In genomic region chr9:112700080-112700479, GRCh38 we compare ENCODE assay signal across 24 cellular contexts.
"Had no signal": no experiment of that assay in that cellular context is flagged by ENCODE, and none has a peak within 500 bp of the region (broad histone marks: within the 10 kb centered on the region; RNA-seq: fewer than 3 reads in every experiment).

No MANE protein-coding gene starts in this region.

- H3K27me3 Mint-ChIP-seq: activated T-cell treated with anti-CD3 and anti-CD28 coated beads, Interleukin-2, amount 50 U/mL, for 24 hours; activated T-helper 17 cell treated with anti-CD3 and anti-CD28 coated beads, Interleukin-2, amount 50 U/mL, for 72 hours; dendritic cell treated with granulocyte-macrophage colony-stimulating factor and Interleukin-4, amounts not matched to agents 40 ng/mL and 50 ng/mL, for 4 days; naive thymus-derived CD4-positive, alpha-beta T cell; progenitor cell of endocrine pancreas; T-helper 17 cell had no signal

- H3K27ac ChIP-seq: body of pancreas, heart right ventricle, lower lobe of right lung, spleen, upper lobe of left lung had no signal

- ATAC-seq: activated T-helper 17 cell treated with anti-CD3 and anti-CD28 coated beads, Interleukin-2, amount 50 U/mL, for 72 hours; body of pancreas; heart right ventricle; left lobe of liver; lower lobe of right lung; naive thymus-derived CD4-positive, alpha-beta T cell; T-helper 17 cell had no signal

- H3K27ac Mint-ChIP-seq: activated naive CD4-positive, alpha-beta T cell treated with anti-CD3 and anti-CD28 coated beads, Interleukin-2, amount 50 U/mL, for 72 hours; activated T-cell treated with anti-CD3 and anti-CD28 coated beads, Interleukin-2, amount 50 U/mL, for 24 hours; activated T-helper 17 cell treated with anti-CD3 and anti-CD28 coated beads, Interleukin-2, amount 50 U/mL, for 72 hours; dendritic cell treated with granulocyte-macrophage colony-stimulating factor and Interleukin-4, amounts not matched to agents 40 ng/mL and 50 ng/mL, for 4 days; naive thymus-derived CD4-positive, alpha-beta T cell; progenitor cell of endocrine pancreas; T-helper 17 cell had no signal

- DNase-seq: activated CD4-positive, alpha-beta T cell treated with anti-CD3 and anti-CD28 coated beads, Interleukin-2, amount 50 U/mL, for 1 hour; activated CD8-positive, alpha-beta memory T cell treated with anti-CD3 and anti-CD28 coated beads for 24 hours; activated CD8-positive, alpha-beta memory T cell treated with anti-CD3 and anti-CD28 coated beads, Interleukin-2, amount 50 U/mL, for 4 hours; activated T-cell treated with anti-CD3 and anti-CD28 coated beads, Interleukin-2, amount 50 U/mL, for 24 hours; amniotic stem cell; body of pancreas; effector CD4-positive, alpha-beta T cell; foreskin fibroblast; heart right ventricle; kidney; lower lobe of right lung; naive thymus-derived CD4-positive, alpha-beta T cell; retina; spleen; stimulated activated CD4-positive, alpha-beta T cell treated with anti-CD3 and anti-CD28 coated beads, Interleukin-4, amount 100 ng/mL, for 1 hour; stimulated activated naive CD4-positive, alpha-beta T cell; T-helper 17 cell; upper lobe of left lung had no signal

- H3K4me1 ChIP-seq: body of pancreas, heart right ventricle, lower lobe of right lung, upper lobe of left lung had no signal

- H3K9me3 ChIP-seq: body of pancreas, heart right ventricle, lower lobe of right lung, spleen, upper lobe of left lung had no signal

- H3K4me3 Mint-ChIP-seq: activated T-cell treated with anti-CD3 and anti-CD28 coated beads, Interleukin-2, amount 50 U/mL, for 24 hours; activated T-helper 17 cell treated with anti-CD3 and anti-CD28 coated beads, Interleukin-2, amount 50 U/mL, for 72 hours; dendritic cell treated with granulocyte-macrophage colony-stimulating factor and Interleukin-4, amounts not matched to agents 40 ng/mL and 50 ng/mL, for 4 days; naive thymus-derived CD4-positive, alpha-beta T cell; neural crest cell; T-helper 17 cell had no signal

- H3K27me3 ChIP-seq: body of pancreas, heart right ventricle, spleen, upper lobe of left lung had no signal

- H3K9me3 Mint-ChIP-seq: activated naive CD4-positive, alpha-beta T cell treated with anti-CD3 and anti-CD28 coated beads, Interleukin-2, amount 50 U/mL, for 72 hours; activated T-cell treated with anti-CD3 and anti-CD28 coated beads, Interleukin-2, amount 50 U/mL, for 24 hours; activated T-helper 17 cell treated with anti-CD3 and anti-CD28 coated beads, Interleukin-2, amount 50 U/mL, for 72 hours; dendritic cell treated with granulocyte-macrophage colony-stimulating factor and Interleukin-4, amounts not matched to agents 40 ng/mL and 50 ng/mL, for 4 days; naive thymus-derived CD4-positive, alpha-beta T cell; neural crest cell had no signal

- H3K4me3 ChIP-seq: body of pancreas, heart right ventricle, lower lobe of right lung, spleen, upper lobe of left lung had no signal

- H3K4me1 Mint-ChIP-seq: neural crest cell had no signal
